In the genomic region with DNA sequence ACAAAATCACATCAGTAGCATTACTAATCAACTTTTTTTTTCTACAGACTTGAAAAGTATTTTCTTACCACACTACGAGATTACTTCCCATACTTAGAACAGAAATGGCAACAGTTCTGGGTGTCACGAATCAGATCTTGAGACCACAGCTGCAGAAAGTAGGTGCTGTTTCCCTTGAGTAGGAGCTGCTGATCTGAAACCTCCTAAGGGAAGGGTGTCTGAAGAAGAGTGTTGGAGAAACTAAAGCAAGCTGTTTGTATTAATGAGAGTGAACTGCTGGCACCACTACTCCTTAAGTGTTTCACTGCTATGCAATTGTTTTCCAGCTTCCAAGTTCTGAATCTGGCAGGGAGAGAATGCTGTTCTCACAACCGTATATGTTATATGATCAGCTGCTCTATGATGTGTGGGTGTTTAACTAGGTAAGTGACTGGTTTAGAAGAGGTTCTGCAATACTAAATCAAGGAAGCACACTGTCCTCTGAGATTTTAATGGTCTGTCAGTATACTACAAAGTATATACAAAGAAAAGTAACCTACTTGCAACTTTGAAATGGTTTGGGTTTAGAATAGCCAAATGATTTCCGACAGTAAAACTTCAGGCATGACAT, we compare ENCODE assay signal across 10 cellular contexts. TPM values are rescaled to one million over a fixed set of nuclear protein-coding genes. Genes with fewer than 3 reads are reported as not detected.
DNase-seq lines count a peak whose midpoint lies in the region; ATAC-seq and TF ChIP-seq lines count a peak whose summit lies in the region.
"Had no signal": no experiment of that assay in that cellular context is flagged by ENCODE, and none has a peak within 500 bp of the region (broad histone marks: within the 10 kb centered on the region; RNA-seq: fewer than 3 reads in every experiment).

No MANE protein-coding gene starts in this region.

- DNase-seq in SK-N-SH: no peak
- peak; percentile 72 for DNase-seq in NAMALWA (ENCODE audit: low spot score)
- no peak for DNase-seq in stimulated activated effector memory CD8-positive, alpha-beta T cell treated with anti-CD3 and anti-CD28 coated beads, Interleukin-12 subunit alpha, Interleukin-12 subunit beta, amount 100 ng/mL, for 72 hours (ENCODE audit: low spot score in 2 of 2)
- no peak for DNase-seq in NCI-H510A (lab: John Stamatoyannopoulos, UW)
- no peak for DNase-seq in kidney glomerular epithelial cell (lab: John Stamatoyannopoulos, UW)
- no peak for DNase-seq in HuH-7 (ENCODE audit: low spot score)
- DNase-seq: posterior cingulate gyrus, testis had no signal

- H3K4me1 ChIP-seq in SK-N-SH (ENCODE audit: control insufficient read depth in 1 of 2, insufficient read depth in 2 of 2, low read depth in 1 of 2, low read length in 1 of 2): peaks cover 17 to 18% of the 10 kb centered on the region in 2 experiments; a peak in 3 of 4 replicates

- TF ChIP-seq RAD21 in SK-N-SH (IDR thresholded peaks at IDR 0.05; ENCODE audit: low read length): no peak

- H3K27ac Mint-ChIP-seq in dendritic cell treated with granulocyte-macrophage colony-stimulating factor and Interleukin-4, amounts not matched to agents 40 ng/mL and 50 ng/mL, for 4 days: peak overlapping the region; percentile 60
- peak overlapping the region; percentile 79 for H3K27ac Mint-ChIP-seq in stimulated activated effector memory CD8-positive, alpha-beta T cell treated with anti-CD3 and anti-CD28 coated beads, Interleukin-12 subunit alpha, Interleukin-12 subunit beta, amount 100 ng/mL, for 72 hours

- H3K27ac ChIP-seq in SK-N-SH (ENCODE audit: low read depth in 2 of 2, low read length in 1 of 2): no peak overlapping the region

- peaks cover 15% of the 10 kb centered on the region for H3K36me3 Mint-ChIP-seq in dendritic cell treated with granulocyte-macrophage colony-stimulating factor and Interleukin-4, amounts not matched to agents 40 ng/mL and 50 ng/mL, for 4 days (ENCODE audit: low read depth)
- peaks cover 19% of the 10 kb centered on the region for H3K36me3 Mint-ChIP-seq in stimulated activated effector memory CD8-positive, alpha-beta T cell treated with anti-CD3 and anti-CD28 coated beads, Interleukin-12 subunit alpha, Interleukin-12 subunit beta, amount 100 ng/mL, for 72 hours

- peaks cover 48% of the 10 kb centered on the region for H3K4me1 Mint-ChIP-seq in dendritic cell treated with granulocyte-macrophage colony-stimulating factor and Interleukin-4, amounts not matched to agents 40 ng/mL and 50 ng/mL, for 4 days (ENCODE audit: low read depth)
- H3K4me1 Mint-ChIP-seq in stimulated activated effector memory CD8-positive, alpha-beta T cell treated with anti-CD3 and anti-CD28 coated beads, Interleukin-12 subunit alpha, Interleukin-12 subunit beta, amount 100 ng/mL, for 72 hours: peaks cover 44% of the 10 kb centered on the region

- no peaks in the 10 kb centered on the region for H3K27me3 Mint-ChIP-seq in dendritic cell treated with granulocyte-macrophage colony-stimulating factor and Interleukin-4, amounts not matched to agents 40 ng/mL and 50 ng/mL, for 4 days

- no peaks in the 10 kb centered on the region for H3K36me3 ChIP-seq in SK-N-SH (replicated peaks in 1 of 2; ENCODE audit: control insufficient read depth in 1 of 2, insufficient read depth in 2 of 2, low read length in 1 of 2)

- no peak overlapping the region for H3K9ac ChIP-seq in SK-N-SH

- H4K20me1 ChIP-seq in SK-N-SH (ENCODE audit: insufficient read depth): peaks cover 68% of the 10 kb centered on the region

- H2AFZ ChIP-seq in SK-N-SH (ENCODE audit: low read depth): no peak overlapping the region

- no peaks in the 10 kb centered on the region for H3K9me2 ChIP-seq in SK-N-SH

- peak overlapping the region; percentile 6 for H3K4me3 Mint-ChIP-seq in dendritic cell treated with granulocyte-macrophage colony-stimulating factor and Interleukin-4, amounts not matched to agents 40 ng/mL and 50 ng/mL, for 4 days
- peak overlapping the region; percentile 86 for H3K4me3 Mint-ChIP-seq in stimulated activated effector memory CD8-positive, alpha-beta T cell treated with anti-CD3 and anti-CD28 coated beads, Interleukin-12 subunit alpha, Interleukin-12 subunit beta, amount 100 ng/mL, for 72 hours

- ATAC-seq in SK-N-SH treated with all-trans-retinoic acid at 6 μM for 48 hours: no peak
- peak; percentile 50 for ATAC-seq in stimulated activated effector memory CD8-positive, alpha-beta T cell treated with anti-CD3 and anti-CD28 coated beads, Interleukin-12 subunit alpha, Interleukin-12 subunit beta, amount 100 ng/mL, for 72 hours

- peaks cover 77% of the 10 kb centered on the region for H3K79me2 ChIP-seq in SK-N-SH (ENCODE audit: insufficient read depth)

- peaks cover 11% of the 10 kb centered on the region for H3F3A ChIP-seq in SK-N-SH (replicated peaks; ENCODE audit: insufficient read depth)

- peak overlapping the region; percentile 93; the same call in 1 of the 2 replicates for H3K4me2 ChIP-seq in SK-N-SH

- no peaks in the 10 kb centered on the region for H3K9me3 ChIP-seq in SK-N-SH
- H3K9me3 ChIP-seq: testis had no signal

- CTCF ChIA-PET in SK-N-SH (lab: Yijun Ruan, JAX): interaction anchor here (0.9 to 2.5 kb wide), 6 partner anchors 10 to 199 kb away, joined by 3 to 11 read pairs (median 6); no protein-coding TSS in a partner anchor

- H3K27me3 ChIP-seq in SK-N-SH (ENCODE audit: insufficient read depth): no peaks in the 10 kb centered on the region
- H3K27me3 ChIP-seq: testis had no signal

- WGBS in SK-N-SH (ENCODE audit: low lambda C conversion rate): 83% methylated on average over 4 of the region's 4 CpGs

- intact Hi-C loops in dendritic cell treated with granulocyte-macrophage colony-stimulating factor and Interleukin-4, amounts not matched to agents 40 ng/mL and 50 ng/mL, for 4 days (cut with micrococcal nuclease): no loop called here

- POLR2A ChIA-PET in SK-N-SH (lab: Yijun Ruan, JAX): no interaction called here

- no peak overlapping the region for H3K4me3 ChIP-seq in SK-N-SH (ENCODE audit: low read depth in 2 of 2, low read length in 1 of 2)
- H3K4me3 ChIP-seq: testis had no signal

- no peaks in the 10 kb centered on the region for H3K9me3 Mint-ChIP-seq in dendritic cell treated with granulocyte-macrophage colony-stimulating factor and Interleukin-4, amounts not matched to agents 40 ng/mL and 50 ng/mL, for 4 days
- no peaks in the 10 kb centered on the region for H3K9me3 Mint-ChIP-seq in stimulated activated effector memory CD8-positive, alpha-beta T cell treated with anti-CD3 and anti-CD28 coated beads, Interleukin-12 subunit alpha, Interleukin-12 subunit beta, amount 100 ng/mL, for 72 hours

- no peak for TF ChIP-seq EP300 in SK-N-SH (IDR thresholded peaks at IDR 0.05; ENCODE audit: borderline replicate concordance in 1 of 2, low read depth in 1 of 2, low read length in 1 of 2)

- TF ChIP-seq CTCF in SK-N-SH (IDR thresholded peaks at IDR 0.05): no peak

TF ChIP-seq in SK-N-SH treated with all-trans-retinoic acid at 6 μM for 48 hours, 23 proteins besides CTCF, POLR2A, EP300 and RAD21 (continues in another document):
- TF ChIP-seq, protein P1, sequence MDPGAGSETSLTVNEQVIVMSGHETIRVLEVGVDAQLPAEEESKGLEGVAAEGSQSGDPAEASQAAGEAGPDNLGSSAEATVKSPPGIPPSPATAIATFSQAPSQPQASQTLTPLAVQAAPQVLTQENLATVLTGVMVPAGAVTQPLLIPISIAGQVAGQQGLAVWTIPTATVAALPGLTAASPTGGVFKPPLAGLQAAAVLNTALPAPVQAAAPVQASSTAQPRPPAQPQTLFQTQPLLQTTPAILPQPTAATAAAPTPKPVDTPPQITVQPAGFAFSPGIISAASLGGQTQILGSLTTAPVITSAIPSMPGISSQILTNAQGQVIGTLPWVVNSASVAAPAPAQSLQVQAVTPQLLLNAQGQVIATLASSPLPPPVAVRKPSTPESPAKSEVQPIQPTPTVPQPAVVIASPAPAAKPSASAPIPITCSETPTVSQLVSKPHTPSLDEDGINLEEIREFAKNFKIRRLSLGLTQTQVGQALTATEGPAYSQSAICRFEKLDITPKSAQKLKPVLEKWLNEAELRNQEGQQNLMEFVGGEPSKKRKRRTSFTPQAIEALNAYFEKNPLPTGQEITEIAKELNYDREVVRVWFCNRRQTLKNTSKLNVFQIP (CRISPR knock-in tag; IDR thresholded peaks at IDR 0.05; ENCODE audit: borderline replicate concordance, low read depth): no peak
- TF ChIP-seq BACH2 (CRISPR knock-in tag; IDR thresholded peaks at IDR 0.05; ENCODE audit: borderline replicate concordance) (no peak), PATZ1 (CRISPR knock-in tag; IDR thresholded peaks at IDR 0.05; ENCODE audit: borderline replicate concordance) (no peak), ZNF565 (CRISPR knock-in tag; conservative IDR thresholded peaks at IDR 0.05; ENCODE audit: low read depth) (no peak)

RNA-seq across cellular contexts. Expression of gene ZNF652, which starts 3.3 kb away (rescaled TPM):
- polyA plus RNA-seq in SK-N-SH (2012; rRNA removed): 5.1 and 6.5 TPM in 2 replicates
- 4.8 and 4.9 TPM in 2 replicates for polyA plus RNA-seq in SK-N-SH (2012; cell fraction: cytosol; rRNA removed)
- 13.1 and 17.3 TPM in 2 replicates for polyA plus RNA-seq in SK-N-SH (2012; cell fraction: nucleus; rRNA removed)

RNA-seq across cellular contexts. Expression of gene PHB1, which starts 55.9 kb away (rescaled TPM):
- polyA plus RNA-seq in SK-N-SH (2012; rRNA removed): 379 and 477 TPM in 2 replicates
- 290 and 388 TPM in 2 replicates for polyA plus RNA-seq in SK-N-SH (2012; cell fraction: cytosol; rRNA removed)
- polyA plus RNA-seq in SK-N-SH (2012; cell fraction: nucleus; rRNA removed): 173 and 230 TPM in 2 replicates
